Comparison of ENCODE assay signal across 8 cellular contexts in the genomic region with DNA sequence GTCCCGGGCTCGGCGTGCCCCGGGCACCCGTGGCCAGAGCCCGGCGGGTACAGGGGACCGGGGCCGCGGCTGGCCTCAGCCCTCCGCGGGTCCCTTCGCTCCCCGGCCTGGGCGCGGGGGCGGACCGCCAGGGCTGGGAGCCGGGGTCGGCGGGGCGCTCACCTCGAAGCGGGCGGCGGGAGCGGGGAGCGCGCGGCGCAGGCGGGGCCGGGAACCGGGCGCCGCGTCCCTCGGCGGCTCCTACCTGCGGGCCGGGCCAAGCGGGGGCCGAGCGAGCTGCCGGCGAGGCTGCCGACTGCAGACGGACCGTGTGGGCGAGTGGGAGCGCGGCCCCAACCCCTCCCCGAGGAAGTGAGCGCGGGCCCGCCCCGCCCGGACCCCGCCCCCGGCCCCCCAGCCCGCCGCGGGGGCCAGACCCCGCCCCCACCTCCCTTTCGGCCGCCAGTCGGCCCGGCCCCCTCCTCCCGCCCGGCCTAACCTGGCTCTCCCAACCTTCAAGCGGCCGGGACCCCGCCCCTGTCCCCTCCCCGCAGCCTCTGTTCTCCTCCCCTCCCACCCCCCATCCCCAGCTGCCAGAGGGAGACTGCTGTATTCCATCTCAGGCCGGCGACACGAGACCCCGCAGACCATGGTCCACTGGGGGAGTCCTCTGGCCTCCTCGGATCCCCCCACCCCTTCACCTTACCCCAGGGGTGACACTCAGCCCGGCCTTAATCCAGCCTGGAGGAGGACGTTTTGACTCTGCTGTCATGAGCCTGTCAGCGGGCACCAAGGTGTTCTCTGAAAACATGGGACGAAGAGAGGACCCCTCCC. TPM values are rescaled to one million over a fixed set of nuclear protein-coding genes. Genes with fewer than 3 reads are reported as not detected.
DNase-seq lines count a peak whose midpoint lies in the region; ATAC-seq, FAIRE-seq and TF ChIP-seq lines count a peak whose summit lies in the region.

A gene with protein sequence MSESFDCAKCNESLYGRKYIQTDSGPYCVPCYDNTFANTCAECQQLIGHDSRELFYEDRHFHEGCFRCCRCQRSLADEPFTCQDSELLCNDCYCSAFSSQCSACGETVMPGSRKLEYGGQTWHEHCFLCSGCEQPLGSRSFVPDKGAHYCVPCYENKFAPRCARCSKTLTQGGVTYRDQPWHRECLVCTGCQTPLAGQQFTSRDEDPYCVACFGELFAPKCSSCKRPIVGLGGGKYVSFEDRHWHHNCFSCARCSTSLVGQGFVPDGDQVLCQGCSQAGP (minus strand): TSS at position 320 of the 813 bp plus-strand sequence. CDS start 6,102 bp downstream, outside the sequence.

- no peaks in the 10 kb centered on the region for H3K27me3 ChIP-seq in foreskin keratinocyte
- no peaks in the 10 kb centered on the region for H3K27me3 ChIP-seq in neuron (ENCODE audit: insufficient read depth, low read length)

- H3K4me1 ChIP-seq in foreskin keratinocyte = peaks cover 14% of the 10 kb centered on the region
- peaks cover 23% of the 10 kb centered on the region for H3K4me1 ChIP-seq in neuron (ENCODE audit: insufficient read depth, low read length)

- H2AFZ ChIP-seq in neuron (ENCODE audit: low read depth, low read length) = peak within 1 kb of the TSS; percentile 19

- H3K4me3 ChIP-seq in AG09309 (ENCODE audit: control insufficient read depth, low read depth, low read length) (peak within 1 kb of the TSS; percentile 68), neuron (ENCODE audit: low read length) (peak within 1 kb of the TSS; percentile 56)

- ATAC-seq in GM19463 (IDR thresholded peaks at IDR 0.05; ENCODE audit: unreplicated experiment) = peak; percentile 43
- ATAC-seq in foreskin keratinocyte = peak; percentile 26
- no peak for ATAC-seq in HG02610 (IDR thresholded peaks at IDR 0.05; ENCODE audit: unreplicated experiment)

- H3K27ac ChIP-seq in foreskin keratinocyte = peak within 1 kb of the TSS; percentile 59

- H3K36me3 ChIP-seq in neuron (ENCODE audit: insufficient read depth, low read length) = no peaks in the 10 kb centered on the region

- TF ChIP-seq CTCF in AG09309 (IDR thresholded peaks at IDR 0.05; ENCODE audit: control insufficient read depth, insufficient read depth, low read depth, low read length, missing control alignments) (no peak), foreskin keratinocyte (conservative IDR thresholded peaks at IDR 0.05) (no peak), D721Med (IDR thresholded peaks at IDR 0.05; ENCODE audit: insufficient read depth, missing control alignments) (no peak)

- H3K9me3 ChIP-seq in neuron (ENCODE audit: low read length) = no peaks in the 10 kb centered on the region

- DNase-seq in AG09309 (ENCODE audit: low read depth) = no peak
- peak; percentile 32 to 62 for DNase-seq in NOMO-1 (lab: John Stamatoyannopoulos, UW; ENCODE audit: unreplicated experiment in 2 of 2)
- DNase-seq in activated T-helper 9 cell treated with anti-CD3 and anti-CD28 coated beads, Interleukin-2, amount 50 U/mL, for 16 hours (ENCODE audit: low read depth) = peak; percentile 20
- DNase-seq in foreskin keratinocyte = no peak
- DNase-seq in D721Med (ENCODE audit: insufficient read length, low spot score) = no peak

- FAIRE-seq in D721Med (lab: Jason Lieb, UNC) = no peak

RNA-seq across cellular contexts. Expression of the gene that starts here (rescaled TPM):
- total RNA-seq in foreskin keratinocyte = 12.1 and 15.8 TPM in 2 replicates
- 22.9 and 32.8 TPM in 2 replicates for polyA plus RNA-seq in foreskin keratinocyte

Comparison
In these comparisons a context has a peak if more than half of its experiments do, and no peak if none do; other contexts are left out.
1. DNase-seq: peak in NOMO-1 (2 of 2) and activated T-helper 9 cell treated with anti-CD3 and anti-CD28 coated beads, Interleukin-2, amount 50 U/mL, for 16 hours (single experiment); none in AG09309 (single experiment), foreskin keratinocyte (0 of 2) and D721Med (single experiment).